23 cellular contexts compared by ENCODE assay signal in the genomic region with DNA sequence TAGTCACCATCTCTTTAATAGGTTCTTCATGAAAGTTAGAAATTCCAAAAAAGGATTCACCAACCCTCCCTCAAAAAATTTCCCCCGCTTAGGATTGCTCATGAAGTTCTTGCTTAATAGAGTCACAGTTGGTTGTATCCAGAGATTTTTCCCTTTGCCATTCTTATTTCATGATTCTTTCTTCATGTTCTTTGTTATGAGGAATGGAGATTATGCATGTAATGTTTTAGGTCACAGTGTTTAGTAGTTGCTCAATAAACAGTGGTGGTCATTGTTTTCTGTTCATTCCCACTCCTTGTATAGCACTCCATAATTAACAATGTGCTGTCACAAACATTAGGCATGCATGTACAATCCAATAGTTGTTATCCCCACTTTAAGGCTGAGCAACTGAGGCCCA. TPM values are rescaled to one million over a fixed set of nuclear protein-coding genes. Genes with fewer than 3 reads are reported as not detected.
DNase-seq lines count a peak whose midpoint lies in the region; ATAC-seq and TF ChIP-seq lines count a peak whose summit lies in the region.
"Had no signal": no experiment of that assay in that cellular context is flagged by ENCODE, and none has a peak within 500 bp of the region (broad histone marks: within the 10 kb centered on the region; RNA-seq: fewer than 3 reads in every experiment).

No MANE protein-coding gene starts in this region.

- H3K4me3 ChIP-seq in BJ (ENCODE audit: low read depth, low read length) (no peak overlapping the region), IMR-90 (ENCODE audit: insufficient read depth, low read depth, low read length) (no peak overlapping the region), endodermal cell (ENCODE audit: low read length) (no peak overlapping the region), lower leg skin (ENCODE audit: low read depth, poor library complexity, severe bottlenecking) (no peak overlapping the region), thyroid gland (replicated peaks in 1 of 3) (no peak overlapping the region)
- H3K4me3 ChIP-seq: heart left ventricle, right lobe of liver, vagina had no signal

- POLR2A ChIA-PET in BJ (lab: Charles Lee), result no interaction called here
- POLR2A ChIA-PET in IMR-90 (lab: Charles Lee; ENCODE audit: unreplicated experiment), result no interaction called here

- no peak overlapping the region for H3K27ac ChIP-seq in IMR-90 (ENCODE audit: insufficient read depth, low read length)
- peak overlapping the region; percentile 66 for H3K27ac ChIP-seq in endodermal cell (ENCODE audit: low read depth, low read length)
- no peak overlapping the region for H3K27ac ChIP-seq in thyroid gland
- H3K27ac ChIP-seq: C4-2B, heart left ventricle, parathyroid adenoma, right lobe of liver, vagina had no signal

- H3K4me1 ChIP-seq in IMR-90 (ENCODE audit: control insufficient read depth, insufficient read depth, low read length) (no peaks in the 10 kb centered on the region), endodermal cell (ENCODE audit: control insufficient read depth, insufficient read depth, low read length) (no peaks in the 10 kb centered on the region), thyroid gland (no peaks in the 10 kb centered on the region)
- H3K4me1 ChIP-seq: parathyroid adenoma, right lobe of liver, vagina had no signal

- dilution Hi-C loops in IMR-90 (cut with HindIII; ENCODE audit: low sequenced_read_pairs, unreplicated experiment), result no loop called here

- H2AK9ac ChIP-seq in IMR-90 (replicated peaks; ENCODE audit: low read depth, low read length, poor library complexity), result no peak overlapping the region

- no peaks in the 10 kb centered on the region; the same call in 1 of the 2 replicates for H3K9me1 ChIP-seq in IMR-90 (ENCODE audit: insufficient read depth, low read length)

- no peaks in the 10 kb centered on the region for H3K36me3 Mint-ChIP-seq in endodermal cell (ENCODE audit: low read depth)
- H3K36me3 Mint-ChIP-seq in nephron (ENCODE audit: low read depth), result no peaks in the 10 kb centered on the region

- H3K27me3 ChIP-seq in BJ (ENCODE audit: control insufficient read depth, insufficient read depth, low read length) (no peaks in the 10 kb centered on the region), IMR-90 (ENCODE audit: control insufficient read depth, insufficient read depth, low read length) (no peaks in the 10 kb centered on the region), endodermal cell (ENCODE audit: control insufficient read depth, insufficient read depth, low read length, poor library complexity, severe bottlenecking) (no peaks in the 10 kb centered on the region), thyroid gland (no peaks in the 10 kb centered on the region)
- H3K27me3 ChIP-seq: heart left ventricle, right lobe of liver, vagina had no signal

- H3K18ac ChIP-seq in IMR-90 (ENCODE audit: low read depth, low read length), result no peak overlapping the region

- no peak overlapping the region for H2AK5ac ChIP-seq in IMR-90 (ENCODE audit: low read depth, low read length)

- no peak overlapping the region for H2BK5ac ChIP-seq in IMR-90 (ENCODE audit: low read depth, low read length, poor library complexity, severe bottlenecking)

- ATAC-seq in IMR-90 (ENCODE audit: low read depth), result no peak; the same call in 1 of the 2 replicates
- ATAC-seq: activated CD4-positive, alpha-beta T cell treated with anti-CD3 and anti-CD28 coated beads for 36 hours; HCT116; heart left ventricle; left cardiac atrium; right lobe of liver; Right ventricle myocardium inferior had no signal

- no peak overlapping the region for H3K23ac ChIP-seq in IMR-90 (ENCODE audit: low read depth, low read length)

- in situ Hi-C loops in IMR-90 (cut with MboI; ENCODE audit: low sequenced_read_pairs), result no loop called here

- H2BK15ac ChIP-seq in IMR-90 (ENCODE audit: low read depth, low read length), result no peak overlapping the region

- H4K5ac ChIP-seq in IMR-90 (ENCODE audit: low read depth, low read length), result no peak overlapping the region

- H2BK120ac ChIP-seq in IMR-90 (ENCODE audit: low read depth, low read length), result no peak overlapping the region

- no peaks in the 10 kb centered on the region for H3K36me3 ChIP-seq in BJ (ENCODE audit: control insufficient read depth, insufficient read depth, low read length)
- no peaks in the 10 kb centered on the region for H3K36me3 ChIP-seq in IMR-90 (ENCODE audit: control insufficient read depth, insufficient read depth, low read length)
- no peaks in the 10 kb centered on the region for H3K36me3 ChIP-seq in endodermal cell (ENCODE audit: control insufficient read depth, insufficient read depth, low read length)
- H3K36me3 ChIP-seq in thyroid gland, result no peaks in the 10 kb centered on the region
- H3K36me3 ChIP-seq: heart left ventricle, right lobe of liver, vagina had no signal

- no peak overlapping the region for H2AFZ ChIP-seq in IMR-90 (replicated peaks; ENCODE audit: low read length, poor library complexity)
- H2AFZ ChIP-seq: parathyroid adenoma had no signal

- no peak overlapping the region for H4K8ac ChIP-seq in IMR-90 (ENCODE audit: low read depth in 2 of 2, low read length in 2 of 2)

- TF ChIP-seq CTCF in BJ (IDR thresholded peaks at IDR 0.05; ENCODE audit: insufficient read depth, low read depth, low read length), result no peak
- TF ChIP-seq CTCF in IMR-90 (conservative IDR thresholded peaks at IDR 0.05; ENCODE audit: low read depth, low read length), result no peak
- TF ChIP-seq CTCF in endodermal cell (conservative IDR thresholded peaks at IDR 0.05), result no peak
- no peak for TF ChIP-seq CTCF in nephron (IDR thresholded peaks at IDR 0.05; ENCODE audit: unreplicated experiment in 3 of 3)
- TF ChIP-seq CTCF in lower leg skin (IDR thresholded peaks at IDR 0.05), result no peak
- TF ChIP-seq CTCF in thyroid gland (IDR thresholded peaks at IDR 0.05), result no peak

- H3K27me3 Mint-ChIP-seq in endodermal cell (ENCODE audit: insufficient read depth) (no peaks in the 10 kb centered on the region), nephron (ENCODE audit: low read depth) (no peaks in the 10 kb centered on the region)
- H3K27me3 Mint-ChIP-seq: activated CD4-positive, alpha-beta T cell treated with anti-CD3 and anti-CD28 coated beads for 36 hours; activated naive CD8-positive, alpha-beta T cell had no signal

- H3K9me3 ChIP-seq in IMR-90 (ENCODE audit: control insufficient read depth, insufficient read depth, low read length), result no peaks in the 10 kb centered on the region
- H3K9me3 ChIP-seq in endodermal cell (ENCODE audit: control insufficient read depth, low read length), result no peaks in the 10 kb centered on the region
- no peaks in the 10 kb centered on the region for H3K9me3 ChIP-seq in thyroid gland
- H3K9me3 ChIP-seq: heart left ventricle, right lobe of liver, vagina had no signal

- H3K27ac Mint-ChIP-seq in endodermal cell (no peak overlapping the region), nephron (peak overlapping the region in 2 of 3 experiments; percentile 19 to 94)
- H3K27ac Mint-ChIP-seq: activated CD4-positive, alpha-beta T cell treated with anti-CD3 and anti-CD28 coated beads for 36 hours; activated naive CD8-positive, alpha-beta T cell had no signal

- no TSS peak for BruUV-seq in IMR-90 (replicated peaks; lab: Mats Ljungman, UMichigan)

- 0 out of 4 replicates have a peak, but pooled peaks cover 2 to 7% of the 10 kb centered on the region in 2 experiments for H3K79me1 ChIP-seq in IMR-90 (ENCODE audit: low read depth in 1 of 2, low read length in 2 of 2)

- no peak overlapping the region for H3K56ac ChIP-seq in IMR-90 (ENCODE audit: extremely low read depth, insufficient read depth, low read length)

- DNase-seq in BJ (ENCODE audit: low read depth) (peak; percentile 31), IMR-90 (peak; percentile 11), endodermal cell (no peak), lower leg skin (ENCODE audit: low spot score in 2 of 2) (no peak), HuH-7.5 (ENCODE audit: low spot score) (no peak), thyroid gland (no peak), NCI-H1694 (lab: John Stamatoyannopoulos, UW) (no peak)
- DNase-seq: activated CD4-positive, alpha-beta T cell treated with anti-CD3 and anti-CD28 coated beads for 36 hours; GDM1; heart left ventricle; KG1; left cardiac atrium; mesenchymal stem cell; NCI-H1930; OCI-M1; right lobe of liver had no signal

- no peak overlapping the region for H2BK20ac ChIP-seq in IMR-90 (ENCODE audit: low read depth, low read length)

- H3K4me2 ChIP-seq in IMR-90 (ENCODE audit: low read depth, low read length), result no peak overlapping the region

- no peak overlapping the region for H3K4ac ChIP-seq in IMR-90 (ENCODE audit: low read depth, low read length)

- H3K9ac ChIP-seq in IMR-90 (ENCODE audit: low read depth, low read length), result no peak overlapping the region
- H3K9ac ChIP-seq in endodermal cell (ENCODE audit: extremely low read depth, low read length, poor library complexity, severe bottlenecking), result no peak overlapping the region
- H3K9ac ChIP-seq: parathyroid adenoma had no signal

- no peak for TF ChIP-seq RAD21 in IMR-90 (IDR thresholded peaks at IDR 0.05; ENCODE audit: low read length)

- H3K14ac ChIP-seq in IMR-90 (replicated peaks; ENCODE audit: low read depth, low read length), result no peak overlapping the region; the same call in 1 of the 2 replicates

- CTCF ChIA-PET in BJ (lab: Yijun Ruan, JAX), result interaction anchor here (0.8 to 1.5 kb wide), 3 partner anchors 8 to 30 kb away, joined by 3 read pairs; no protein-coding TSS in a partner anchor
- CTCF ChIA-PET in IMR-90 (lab: Yijun Ruan, JAX), result no interaction called here

- WGBS in IMR-90 (ENCODE audit: extremely low coverage in 2 of 2, insufficient read length in 1 of 2), 2 experiments, result no CpG with 5 or more reads among the region's 1 CpG
- 100% methylated on average over 1 of the region's 1 CpG; no CpG with 5 or more reads in 1 of the 2 experiments for WGBS in endodermal cell (ENCODE audit: insufficient coverage in 1 of 2, insufficient read length in 1 of 2), 2 experiments
- 95 to 96% methylated on average over 1 of the region's 1 CpG for WGBS in lower leg skin, 2 donors
- 98 to 100% methylated on average over 1 of the region's 1 CpG for WGBS in thyroid gland, 2 donors

- H3K4me3 Mint-ChIP-seq in endodermal cell (no peak overlapping the region), nephron (no peak overlapping the region)
- H3K4me3 Mint-ChIP-seq: activated CD4-positive, alpha-beta T cell treated with anti-CD3 and anti-CD28 coated beads for 36 hours; activated naive CD8-positive, alpha-beta T cell had no signal

- intact Hi-C loops in IMR-90 (cut with micrococcal nuclease) (no loop called here), lower leg skin (cut with DNase I; ENCODE audit: low total_unique reads) (no loop called here), thyroid gland (cut with DNase I) (no loop called here)

- H3K9me3 Mint-ChIP-seq in endodermal cell, result no peaks in the 10 kb centered on the region
- no peaks in the 10 kb centered on the region for H3K9me3 Mint-ChIP-seq in nephron

- H4K91ac ChIP-seq in IMR-90 (ENCODE audit: insufficient read depth, low read depth, low read length), result no peak overlapping the region

- TF ChIP-seq POLR2A in IMR-90 (IDR thresholded peaks at IDR 0.05; ENCODE audit: low read depth, low read length), result no peak
- TF ChIP-seq POLR2A in lower leg skin (IDR thresholded peaks at IDR 0.05), result no peak
- TF ChIP-seq POLR2A in thyroid gland (IDR thresholded peaks at IDR 0.05), result no peak

- no peaks in the 10 kb centered on the region for H4K20me1 ChIP-seq in IMR-90 (ENCODE audit: insufficient read depth, low read length)

- H3K4me1 Mint-ChIP-seq in endodermal cell, result no peaks in the 10 kb centered on the region
- peaks cover 21% of the 10 kb centered on the region for H3K4me1 Mint-ChIP-seq in nephron

RNA-seq across cellular contexts. Expression of gene RTRAF, which starts 51.2 kb away (rescaled TPM):
- 205 and 348 TPM in 2 replicates for polyA plus RNA-seq in BJ (2011; rRNA removed)
- polyA minus RNA-seq in BJ (2011; rRNA and poly(A)+ RNA removed), result 49.6 and 89.3 TPM in 2 replicates
- 53.2 and 94.7 TPM in 2 replicates for total RNA-seq in IMR-90 (2012; rRNA removed)
- 102 and 139 TPM in 2 replicates for polyA plus RNA-seq in IMR-90 (2012; rRNA removed)
- polyA plus RNA-seq in IMR-90 (2012; cell fraction: cytosol; rRNA removed), result 4.0 and 8.4 TPM in 2 replicates
- 1.5 and 27.7 TPM in 2 replicates for polyA plus RNA-seq in IMR-90 (2012; cell fraction: nucleus; rRNA removed; ENCODE audit: low replicate concordance)
- total RNA-seq in endodermal cell, result 100 to 1,000 TPM; 284 to 307 TPM
- 355 TPM for polyA plus RNA-seq in endodermal cell (2013, experiment 1 of 2)
- 325 TPM for polyA plus RNA-seq in endodermal cell (2013, experiment 2 of 2)
- 10 to 100 TPM; 32.5 to 48.0 (median 40.6) TPM for total RNA-seq in lower leg skin
- total RNA-seq in thyroid gland, result 10 to 100 TPM; 42.9 to 84.2 (median 51.6) TPM

Comparison
In these comparisons a context has a peak if more than half of its experiments do, and no peak if none do; other contexts are left out.
1. DNase-seq: peak in BJ (single experiment) and IMR-90 (single experiment); none in endodermal cell (single experiment), lower leg skin (0 of 2), HuH-7.5 (single experiment), thyroid gland (0 of 2) and NCI-H1694 (single experiment).